Comparison of ENCODE assay signal across 8 cellular contexts in the genomic region with DNA sequence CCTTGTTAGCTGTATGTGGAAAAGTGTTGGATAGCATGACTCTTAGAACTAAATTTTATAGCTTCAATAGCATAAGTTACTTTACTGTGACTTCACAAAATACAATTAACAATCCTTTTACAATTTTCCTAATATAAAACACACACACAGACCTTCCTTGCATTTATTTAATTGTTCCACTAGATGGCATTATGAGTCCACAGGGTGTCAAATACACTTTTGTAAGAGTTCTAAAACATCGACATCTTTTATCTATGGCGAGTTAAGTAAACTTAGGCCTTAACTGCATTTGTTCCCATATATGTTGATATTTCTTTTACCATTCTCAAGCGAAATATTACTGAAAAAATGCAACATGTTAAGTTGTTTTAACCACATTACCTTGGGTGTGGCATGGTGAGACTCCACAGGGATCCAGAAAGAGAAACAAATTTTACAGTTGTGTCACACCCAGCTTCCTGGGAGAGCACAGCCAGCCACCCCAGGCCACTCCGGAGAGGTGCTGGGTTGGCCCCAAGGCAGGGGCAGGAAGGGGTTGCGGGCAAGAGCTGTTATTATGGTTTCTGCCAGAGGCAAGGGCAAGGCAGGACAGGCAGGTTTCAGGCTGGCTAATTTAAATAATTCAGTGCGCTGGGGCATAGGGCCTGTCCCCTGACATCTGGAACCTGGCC.
DNase-seq lines count a peak whose midpoint lies in the region; ATAC-seq and TF ChIP-seq lines count a peak whose summit lies in the region.

No MANE protein-coding gene starts in this region.

- TF ChIP-seq CTCF in Panc1 (IDR thresholded peaks at IDR 0.05) (peak; percentile 54; the same call in 1 of the 2 replicates), foreskin keratinocyte (conservative IDR thresholded peaks at IDR 0.05) (peak; percentile 86), type B pancreatic cell (conservative IDR thresholded peaks at IDR 0.05) (peak; percentile 81)

- H3K27ac Mint-ChIP-seq in type B pancreatic cell, result no peak overlapping the region
- no peak overlapping the region for H3K27ac Mint-ChIP-seq in activated T-cell treated with anti-CD3 and anti-CD28 coated beads, Interleukin-2, amount 50 U/mL, for 24 hours

- no peaks in the 10 kb centered on the region for H3K27me3 Mint-ChIP-seq in type B pancreatic cell
- H3K27me3 Mint-ChIP-seq in activated T-cell treated with anti-CD3 and anti-CD28 coated beads, Interleukin-2, amount 50 U/mL, for 24 hours, result no peaks in the 10 kb centered on the region

- no peaks in the 10 kb centered on the region for H3K36me3 Mint-ChIP-seq in type B pancreatic cell
- no peaks in the 10 kb centered on the region for H3K36me3 Mint-ChIP-seq in activated T-cell treated with anti-CD3 and anti-CD28 coated beads, Interleukin-2, amount 50 U/mL, for 24 hours (ENCODE audit: low read depth)

- H3K9me3 Mint-ChIP-seq in type B pancreatic cell, result no peaks in the 10 kb centered on the region
- H3K9me3 Mint-ChIP-seq in activated T-cell treated with anti-CD3 and anti-CD28 coated beads, Interleukin-2, amount 50 U/mL, for 24 hours, result peaks cover 9% of the 10 kb centered on the region

- CTCF ChIA-PET in Panc1 (lab: Charles Lee), result no interaction called here

- no peaks in the 10 kb centered on the region for H3K36me3 ChIP-seq in Panc1 (ENCODE audit: control insufficient read depth, insufficient read depth, low read length)

- intact Hi-C loops in Panc1 (cut with micrococcal nuclease; ENCODE audit: unreplicated experiment), result loop anchor here (5.0 kb wide), 1 partner anchor 817 kb away; no protein-coding TSS in a partner anchor

- H3K27ac ChIP-seq in Panc1 (ENCODE audit: low read length) (no peak overlapping the region), foreskin keratinocyte (no peak overlapping the region), substantia nigra (ENCODE audit: low read depth, low read length, poor library complexity, severe bottlenecking) (no peak overlapping the region)

- ATAC-seq in HG02870 (IDR thresholded peaks at IDR 0.05; ENCODE audit: unreplicated experiment) (peak; percentile 55), Panc1 (no peak), foreskin keratinocyte (peak; percentile 69), HG02759 (IDR thresholded peaks at IDR 0.05; ENCODE audit: unreplicated experiment) (no peak)

- H3K9me3 ChIP-seq in Panc1 (ENCODE audit: control insufficient read depth, insufficient read depth, low read depth, low read length), result no peaks in the 10 kb centered on the region

- DNase-seq in DMS153 treated with DMSO at 0.1 percent for 48 hours (lab: John Stamatoyannopoulos, UW; ENCODE audit: unreplicated experiment) (peak; percentile 43), Panc1 (ENCODE audit: low read depth, low spot score) (peak; percentile 15), foreskin keratinocyte (peak; percentile 6 to 34), type B pancreatic cell (ENCODE audit: extremely low spot score, unreplicated experiment) (no peak), substantia nigra (lab: John Stamatoyannopoulos, UW) (no peak)
- no peak for DNase-seq in activated T-cell treated with anti-CD3 and anti-CD28 coated beads, Interleukin-2, amount 50 U/mL, for 24 hours

- H3K27me3 ChIP-seq in Panc1 (ENCODE audit: control insufficient read depth, insufficient read depth, low read length) (no peaks in the 10 kb centered on the region), foreskin keratinocyte (no peaks in the 10 kb centered on the region)

- no peak overlapping the region for H3K4me3 ChIP-seq in Panc1 (ENCODE audit: low read depth in 2 of 2, low read length in 2 of 2)

- H3K4me1 Mint-ChIP-seq in type B pancreatic cell (ENCODE audit: unreplicated experiment), result no peaks in the 10 kb centered on the region
- H3K4me1 Mint-ChIP-seq in activated T-cell treated with anti-CD3 and anti-CD28 coated beads, Interleukin-2, amount 50 U/mL, for 24 hours (ENCODE audit: low read depth), result no peaks in the 10 kb centered on the region

- H3K4me3 Mint-ChIP-seq in type B pancreatic cell, result no peak overlapping the region
- H3K4me3 Mint-ChIP-seq in activated T-cell treated with anti-CD3 and anti-CD28 coated beads, Interleukin-2, amount 50 U/mL, for 24 hours, result no peak overlapping the region

- H3K4me1 ChIP-seq in Panc1 (ENCODE audit: control insufficient read depth, insufficient read depth, low read length), result no peaks in the 10 kb centered on the region
- peaks cover 8% of the 10 kb centered on the region for H3K4me1 ChIP-seq in foreskin keratinocyte

- in situ Hi-C loops in Panc1 (cut with HindIII; ENCODE audit: low pct_unique_long_range_greater_than_20kb, low sequenced_read_pairs), result no loop called here

- POLR2A ChIA-PET in Panc1 (lab: Charles Lee), result no interaction called here

- BruUV-seq in Panc1 (replicated peaks; lab: Mats Ljungman, UMichigan), result no TSS peak

Comparison
In these comparisons a context has a peak if more than half of its experiments do, and no peak if none do; other contexts are left out.
1. DNase-seq: peak in DMS153 treated with DMSO at 0.1 percent for 48 hours (single experiment), Panc1 (single experiment) and foreskin keratinocyte (2 of 2); none in type B pancreatic cell (single experiment), activated T-cell treated with anti-CD3 and anti-CD28 coated beads, Interleukin-2, amount 50 U/mL, for 24 hours (single experiment) and substantia nigra (0 of 49).
2. ATAC-seq: peak in HG02870 (single experiment) and foreskin keratinocyte (single experiment); none in Panc1 (single experiment) and HG02759 (single experiment).
3. Peak in every context shown above with its lines, with median percentiles within 50 percentile points of each other: CTCF ChIP-seq.